ENCODE assay signal across 8 cellular contexts in genomic region chr11:62340269-62340901, GRCh38.
DNase-seq lines count a peak whose midpoint lies in the region; ATAC-seq lines count a peak whose summit lies in the region.

No MANE protein-coding gene starts in this region.

- peak; percentile 71 for ATAC-seq in stimulated activated effector memory CD8-positive, alpha-beta T cell treated with anti-CD3 and anti-CD28 coated beads, Interleukin-12 subunit alpha, Interleukin-12 subunit beta, amount 100 ng/mL, for 72 hours
- ATAC-seq in GM18511 (IDR thresholded peaks at IDR 0.05; ENCODE audit: unreplicated experiment): no peak

- H3K4me3 Mint-ChIP-seq in stimulated activated effector memory CD8-positive, alpha-beta T cell treated with anti-CD3 and anti-CD28 coated beads, Interleukin-12 subunit alpha, Interleukin-12 subunit beta, amount 100 ng/mL, for 72 hours: no peak overlapping the region

- no peaks in the 10 kb centered on the region for H3K36me3 Mint-ChIP-seq in stimulated activated effector memory CD8-positive, alpha-beta T cell treated with anti-CD3 and anti-CD28 coated beads, Interleukin-12 subunit alpha, Interleukin-12 subunit beta, amount 100 ng/mL, for 72 hours

- H3K27ac Mint-ChIP-seq in stimulated activated effector memory CD8-positive, alpha-beta T cell treated with anti-CD3 and anti-CD28 coated beads, Interleukin-12 subunit alpha, Interleukin-12 subunit beta, amount 100 ng/mL, for 72 hours: no peak overlapping the region

- peak; percentile 45 for DNase-seq in NCI-H2029 (lab: John Stamatoyannopoulos, UW)
- DNase-seq in NCI-H2029 treated with DMSO at 0.1 percent for 48 hours (lab: John Stamatoyannopoulos, UW): no peak
- DNase-seq in NCI-H2171 treated with DMSO at 0.1 percent for 48 hours (lab: John Stamatoyannopoulos, UW): peak; percentile 29
- peak; percentile 52 to 68 for DNase-seq in activated CD4-positive, alpha-beta T cell treated with anti-CD3 and anti-CD28 coated beads, Interleukin-2, amount 50 U/mL, for 48 hours
- peak; percentile 37 for DNase-seq in effector CD4-positive, alpha-beta T cell
- DNase-seq in midbrain (lab: John Stamatoyannopoulos, UW): peak; percentile 89
- DNase-seq in stimulated activated effector memory CD8-positive, alpha-beta T cell treated with anti-CD3 and anti-CD28 coated beads, Interleukin-12 subunit alpha, Interleukin-12 subunit beta, amount 100 ng/mL, for 72 hours (ENCODE audit: low spot score in 2 of 2): peak; percentile 28 to 73

- H3K9me3 Mint-ChIP-seq in stimulated activated effector memory CD8-positive, alpha-beta T cell treated with anti-CD3 and anti-CD28 coated beads, Interleukin-12 subunit alpha, Interleukin-12 subunit beta, amount 100 ng/mL, for 72 hours: no peaks in the 10 kb centered on the region

- peaks cover 16% of the 10 kb centered on the region for H3K4me1 Mint-ChIP-seq in stimulated activated effector memory CD8-positive, alpha-beta T cell treated with anti-CD3 and anti-CD28 coated beads, Interleukin-12 subunit alpha, Interleukin-12 subunit beta, amount 100 ng/mL, for 72 hours
